In genomic region chr4:72909461-72909860, GRCh38 we compare ENCODE assay signal across 9 cellular contexts.
A peak's percentile ranks its signal among the peaks of the same experiment; 100 is the strongest.
DNase-seq lines count a peak whose midpoint lies in the region; ATAC-seq and TF ChIP-seq lines count a peak whose summit lies in the region.
"Had no signal": no experiment of that assay in that cellular context is flagged by ENCODE, and none has a peak within 500 bp of the region (broad histone marks: within the 10 kb centered on the region; RNA-seq: fewer than 3 reads in every experiment).

No MANE protein-coding gene starts in this region.

- H3K27ac Mint-ChIP-seq in CD8-positive, alpha-beta T cell: no peak overlapping the region
- H3K27ac Mint-ChIP-seq: activated T-helper 1 cell treated with anti-CD3 and anti-CD28 coated beads, Interleukin-12 subunit alpha, Interleukin-12 subunit beta, Interleukin-2, Interleukin-4 antibody, amounts not matched to agents 30 ng/mL and 10 ng/mL and 1 ng/mL, durations not matched to agents 14 hours and 24 hours and 36 hours had no signal

- intact Hi-C loops in CD8-positive, alpha-beta T cell (cut with DNase I, micrococcal nuclease): no loop called here

- no peaks in the 10 kb centered on the region for H3K4me1 ChIP-seq in lung (ENCODE audit: control insufficient read depth in 2 of 2, insufficient read depth in 2 of 2, low read length in 2 of 2)
- H3K4me1 ChIP-seq in CD8-positive, alpha-beta T cell (ENCODE audit: insufficient read depth, low read length): no peaks in the 10 kb centered on the region

- ATAC-seq in lung (ENCODE audit: insufficient read depth, low FRiP score): peak; percentile 53
- ATAC-seq in CD8-positive, alpha-beta T cell: no peak
- no peak for ATAC-seq in HG03469 (IDR thresholded peaks at IDR 0.05; ENCODE audit: unreplicated experiment)

- H3K4me3 Mint-ChIP-seq in CD8-positive, alpha-beta T cell: no peak overlapping the region
- H3K4me3 Mint-ChIP-seq: activated T-helper 1 cell treated with anti-CD3 and anti-CD28 coated beads, Interleukin-12 subunit alpha, Interleukin-12 subunit beta, Interleukin-2, Interleukin-4 antibody, amounts not matched to agents 30 ng/mL and 10 ng/mL and 1 ng/mL, durations not matched to agents 14 hours and 24 hours and 36 hours had no signal

- POLR2A ChIA-PET in CD8-positive, alpha-beta T cell (lab: Charles Lee): no interaction called here

- no peaks in the 10 kb centered on the region for H3K9me3 Mint-ChIP-seq in CD8-positive, alpha-beta T cell
- H3K9me3 Mint-ChIP-seq: activated T-helper 1 cell treated with anti-CD3 and anti-CD28 coated beads, Interleukin-12 subunit alpha, Interleukin-12 subunit beta, Interleukin-2, Interleukin-4 antibody, amounts not matched to agents 30 ng/mL and 10 ng/mL and 1 ng/mL, durations not matched to agents 14 hours and 24 hours and 36 hours had no signal

- TF ChIP-seq CTCF in C4-2B (conservative IDR thresholded peaks at IDR 0.05) (peak; percentile 59), brain microvascular endothelial cell (IDR thresholded peaks at IDR 0.05; ENCODE audit: low read depth, low read length, missing control alignments) (peak; percentile 59), lung (IDR thresholded peaks at IDR 0.05; ENCODE audit: control extremely low read depth, extremely low read depth) (no peak)
- no peak for TF ChIP-seq CTCF in CD8-positive, alpha-beta T cell (IDR thresholded peaks at IDR 0.05)

- no peaks in the 10 kb centered on the region for H3K4me1 Mint-ChIP-seq in CD8-positive, alpha-beta T cell (ENCODE audit: low read depth)

- DNase-seq in brain microvascular endothelial cell (no peak), lung (ENCODE audit: low spot score) (no peak), NCI-H345 treated with DMSO at 0.1 percent for 48 hours (lab: John Stamatoyannopoulos, UW; ENCODE audit: unreplicated experiment) (no peak)
- no peak for DNase-seq in CD8-positive, alpha-beta T cell
- no peak for DNase-seq in stimulated activated CD4-positive, alpha-beta T cell treated with anti-CD3 and anti-CD28 coated beads, Interleukin-4, amount 100 ng/mL, for 4 hours

- H3K4me3 ChIP-seq in brain microvascular endothelial cell (ENCODE audit: low read depth, low read length) (no peak overlapping the region), lung (no peak overlapping the region)
- H3K4me3 ChIP-seq in CD8-positive, alpha-beta T cell (ENCODE audit: low read depth, low read length): no peak overlapping the region

- TF ChIP-seq EP300 in Ishikawa (IDR thresholded peaks at IDR 0.05; ENCODE audit: borderline replicate concordance): no peak

- CTCF ChIA-PET in CD8-positive, alpha-beta T cell (lab: Charles Lee): no interaction called here

- in situ Hi-C loops in brain microvascular endothelial cell (cut with HindIII; ENCODE audit: low pct_ligation_motif_present, low sequenced_read_pairs): no loop called here

- H3K36me3 ChIP-seq in brain microvascular endothelial cell (replicated peaks): no peaks in the 10 kb centered on the region
- no peaks in the 10 kb centered on the region for H3K36me3 ChIP-seq in lung (ENCODE audit: control insufficient read depth in 2 of 2, insufficient read depth in 2 of 2, low read length in 2 of 2)
- H3K36me3 ChIP-seq in CD8-positive, alpha-beta T cell (ENCODE audit: insufficient read depth, low read length): no peaks in the 10 kb centered on the region

- H3K27me3 ChIP-seq in brain microvascular endothelial cell (replicated peaks) (no peaks in the 10 kb centered on the region), lung (ENCODE audit: control insufficient read depth, insufficient read depth) (no peaks in the 10 kb centered on the region)
- no peaks in the 10 kb centered on the region for H3K27me3 ChIP-seq in CD8-positive, alpha-beta T cell (ENCODE audit: insufficient read depth, low read length)

- no peaks in the 10 kb centered on the region for H3K9me3 ChIP-seq in lung (ENCODE audit: control insufficient read depth in 2 of 2, insufficient read depth in 1 of 2, low read length in 1 of 2)
- H3K9me3 ChIP-seq in CD8-positive, alpha-beta T cell (ENCODE audit: low read length): no peaks in the 10 kb centered on the region

- WGBS in lung, 2 donors: 11 to 26% methylated on average over 1 of the region's 1 CpG

- no peaks in the 10 kb centered on the region for H3K36me3 Mint-ChIP-seq in CD8-positive, alpha-beta T cell

- H3K27me3 Mint-ChIP-seq in CD8-positive, alpha-beta T cell (ENCODE audit: low read depth): no peaks in the 10 kb centered on the region

- H3K27ac ChIP-seq in C4-2B: no peak overlapping the region
- no peak overlapping the region for H3K27ac ChIP-seq in brain microvascular endothelial cell
- no peak overlapping the region for H3K27ac ChIP-seq in lung (ENCODE audit: low read depth in 1 of 2, low read length in 1 of 2)
- H3K27ac ChIP-seq in CD8-positive, alpha-beta T cell (ENCODE audit: low read depth, low read length): no peak overlapping the region

- TF ChIP-seq RAD21 in Ishikawa (IDR thresholded peaks at IDR 0.05; ENCODE audit: low read depth): peak; percentile 45

TF ChIP-seq in Ishikawa, 13 proteins besides CTCF, POLR2A, EP300 and RAD21:
- no peak for TF ChIP-seq FOXM1 (IDR thresholded peaks at IDR 0.05; ENCODE audit: borderline replicate concordance, low read depth)
- no peak for TF ChIP-seq NFIC (IDR thresholded peaks at IDR 0.05)
- no peak for TF ChIP-seq TAF1 (IDR thresholded peaks at IDR 0.05; ENCODE audit: low read depth)
- TF ChIP-seq USF1 (IDR thresholded peaks at IDR 0.05): no peak
- no peak for TF ChIP-seq EGR1 (IDR thresholded peaks at IDR 0.05)
- no peak for TF ChIP-seq CEBPB (IDR thresholded peaks at IDR 0.05)
- no peak for TF ChIP-seq CREB1 (IDR thresholded peaks at IDR 0.05; ENCODE audit: low read depth)
- TF ChIP-seq REST (IDR thresholded peaks at IDR 0.05; ENCODE audit: low read depth): no peak
- TF ChIP-seq TCF12 (IDR thresholded peaks at IDR 0.05; ENCODE audit: low read depth): no peak
- TF ChIP-seq, protein P1, sequence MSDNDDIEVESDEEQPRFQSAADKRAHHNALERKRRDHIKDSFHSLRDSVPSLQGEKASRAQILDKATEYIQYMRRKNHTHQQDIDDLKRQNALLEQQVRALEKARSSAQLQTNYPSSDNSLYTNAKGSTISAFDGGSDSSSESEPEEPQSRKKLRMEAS (IDR thresholded peaks at IDR 0.05): no peak

Comparison
In these comparisons a context has a peak if more than half of its experiments do, and no peak if none do; other contexts are left out.
1. CTCF ChIP-seq: peak in C4-2B (single experiment) and brain microvascular endothelial cell (single experiment); none in lung (single experiment) and CD8-positive, alpha-beta T cell (single experiment).